In the genomic region with DNA sequence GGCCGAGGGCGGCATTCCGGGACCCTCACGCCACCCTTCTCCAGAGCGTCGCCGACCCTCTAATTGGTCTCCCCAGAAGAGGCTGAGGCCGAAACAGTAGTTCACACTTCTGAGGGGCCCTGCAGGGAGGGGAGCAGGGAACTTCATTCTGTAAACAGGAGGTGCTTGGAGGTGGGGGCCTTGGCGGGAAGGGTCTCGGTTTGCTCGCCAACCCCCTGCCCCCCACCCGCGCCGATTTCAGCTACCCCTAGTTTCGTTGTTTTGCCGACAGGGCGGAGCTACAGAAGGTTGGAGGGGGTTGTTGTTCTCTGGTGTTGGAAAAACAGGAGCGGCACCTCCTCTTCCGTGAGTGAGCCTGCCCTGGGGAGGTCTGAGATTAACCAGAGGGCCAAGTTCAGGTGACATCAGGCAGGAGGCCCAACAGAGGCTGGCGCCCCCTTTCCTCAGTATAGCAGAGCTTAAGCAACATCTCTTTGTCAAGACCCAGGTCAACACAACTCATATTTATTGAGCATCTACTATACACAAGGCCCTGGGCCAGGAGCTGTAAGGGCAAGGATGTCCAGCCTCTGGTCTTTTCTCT, we compare ENCODE assay signal across 1 cellular context.
A peak's percentile ranks its signal among the peaks of the same experiment; 100 is the strongest.
TF ChIP-seq lines count a peak whose summit lies in the region.

No MANE protein-coding gene starts in this region.

TF ChIP-seq in HepG2, 621 proteins besides CTCF, POLR2A, EP300 and RAD21 (continued from another document):
- TF ChIP-seq, protein P1, sequence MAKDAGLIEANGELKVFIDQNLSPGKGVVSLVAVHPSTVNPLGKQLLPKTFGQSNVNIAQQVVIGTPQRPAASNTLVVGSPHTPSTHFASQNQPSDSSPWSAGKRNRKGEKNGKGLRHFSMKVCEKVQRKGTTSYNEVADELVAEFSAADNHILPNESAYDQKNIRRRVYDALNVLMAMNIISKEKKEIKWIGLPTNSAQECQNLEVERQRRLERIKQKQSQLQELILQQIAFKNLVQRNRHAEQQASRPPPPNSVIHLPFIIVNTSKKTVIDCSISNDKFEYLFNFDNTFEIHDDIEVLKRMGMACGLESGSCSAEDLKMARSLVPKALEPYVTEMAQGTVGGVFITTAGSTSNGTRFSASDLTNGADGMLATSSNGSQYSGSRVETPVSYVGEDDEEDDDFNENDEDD (CRISPR knock-in tag; IDR thresholded peaks at IDR 0.05; ENCODE audit: borderline replicate concordance), result no peak
- TF ChIP-seq, protein P2, sequence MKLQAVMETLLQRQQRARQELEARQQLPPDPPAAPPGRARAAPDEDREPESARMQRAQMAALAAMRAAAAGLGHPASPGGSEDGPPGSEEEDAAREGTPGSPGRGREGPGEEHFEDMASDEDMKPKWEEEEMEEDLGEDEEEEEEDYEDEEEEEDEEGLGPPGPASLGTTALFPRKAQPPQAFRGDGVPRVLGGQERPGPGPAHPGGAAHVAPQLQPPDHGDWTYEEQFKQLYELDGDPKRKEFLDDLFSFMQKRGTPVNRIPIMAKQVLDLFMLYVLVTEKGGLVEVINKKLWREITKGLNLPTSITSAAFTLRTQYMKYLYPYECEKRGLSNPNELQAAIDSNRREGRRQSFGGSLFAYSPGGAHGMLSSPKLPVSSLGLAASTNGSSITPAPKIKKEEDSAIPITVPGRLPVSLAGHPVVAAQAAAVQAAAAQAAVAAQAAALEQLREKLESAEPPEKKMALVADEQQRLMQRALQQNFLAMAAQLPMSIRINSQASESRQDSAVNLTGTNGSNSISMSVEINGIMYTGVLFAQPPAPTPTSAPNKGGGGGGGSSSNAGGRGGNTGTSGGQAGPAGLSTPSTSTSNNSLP (IDR thresholded peaks at IDR 0.05; ENCODE audit: low read depth, low read length), result no peak
- TF ChIP-seq CC2D1A (CRISPR knock-in tag; IDR thresholded peaks at IDR 0.05) (no peak), ZNF709 (CRISPR knock-in tag; IDR thresholded peaks at IDR 0.05) (no peak), ZNF383 (CRISPR knock-in tag; IDR thresholded peaks at IDR 0.05; ENCODE audit: borderline replicate concordance) (no peak), IKZF4 (CRISPR knock-in tag; IDR thresholded peaks at IDR 0.05; ENCODE audit: borderline replicate concordance, low read depth, not compliant biosample characterization) (no peak), SPEN (CRISPR knock-in tag; IDR thresholded peaks at IDR 0.05; ENCODE audit: low read depth) (peak; percentile 68; the same call in 1 of the 2 replicates), HOXA7 (CRISPR knock-in tag; IDR thresholded peaks at IDR 0.05) (no peak), BRCA1 (CRISPR knock-in tag; IDR thresholded peaks at IDR 0.05) (peak; percentile 32; the same call in 1 of the 2 replicates), MXD4 (CRISPR knock-in tag; IDR thresholded peaks at IDR 0.05) (0 out of 2 replicates have a peak, but pooled peaks have one; percentile 31), POGZ (CRISPR knock-in tag; IDR thresholded peaks at IDR 0.05) (no peak), YY1 (IDR thresholded peaks at IDR 0.05; ENCODE audit: insufficient read depth, insufficient replicate concordance, low read depth, low read length) (no peak)
- TF ChIP-seq, protein P3, sequence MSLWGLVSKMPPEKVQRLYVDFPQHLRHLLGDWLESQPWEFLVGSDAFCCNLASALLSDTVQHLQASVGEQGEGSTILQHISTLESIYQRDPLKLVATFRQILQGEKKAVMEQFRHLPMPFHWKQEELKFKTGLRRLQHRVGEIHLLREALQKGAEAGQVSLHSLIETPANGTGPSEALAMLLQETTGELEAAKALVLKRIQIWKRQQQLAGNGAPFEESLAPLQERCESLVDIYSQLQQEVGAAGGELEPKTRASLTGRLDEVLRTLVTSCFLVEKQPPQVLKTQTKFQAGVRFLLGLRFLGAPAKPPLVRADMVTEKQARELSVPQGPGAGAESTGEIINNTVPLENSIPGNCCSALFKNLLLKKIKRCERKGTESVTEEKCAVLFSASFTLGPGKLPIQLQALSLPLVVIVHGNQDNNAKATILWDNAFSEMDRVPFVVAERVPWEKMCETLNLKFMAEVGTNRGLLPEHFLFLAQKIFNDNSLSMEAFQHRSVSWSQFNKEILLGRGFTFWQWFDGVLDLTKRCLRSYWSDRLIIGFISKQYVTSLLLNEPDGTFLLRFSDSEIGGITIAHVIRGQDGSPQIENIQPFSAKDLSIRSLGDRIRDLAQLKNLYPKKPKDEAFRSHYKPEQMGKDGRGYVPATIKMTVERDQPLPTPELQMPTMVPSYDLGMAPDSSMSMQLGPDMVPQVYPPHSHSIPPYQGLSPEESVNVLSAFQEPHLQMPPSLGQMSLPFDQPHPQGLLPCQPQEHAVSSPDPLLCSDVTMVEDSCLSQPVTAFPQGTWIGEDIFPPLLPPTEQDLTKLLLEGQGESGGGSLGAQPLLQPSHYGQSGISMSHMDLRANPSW (CRISPR knock-in tag; IDR thresholded peaks at IDR 0.05; ENCODE audit: borderline replicate concordance), result no peak
- TF ChIP-seq, protein P4, sequence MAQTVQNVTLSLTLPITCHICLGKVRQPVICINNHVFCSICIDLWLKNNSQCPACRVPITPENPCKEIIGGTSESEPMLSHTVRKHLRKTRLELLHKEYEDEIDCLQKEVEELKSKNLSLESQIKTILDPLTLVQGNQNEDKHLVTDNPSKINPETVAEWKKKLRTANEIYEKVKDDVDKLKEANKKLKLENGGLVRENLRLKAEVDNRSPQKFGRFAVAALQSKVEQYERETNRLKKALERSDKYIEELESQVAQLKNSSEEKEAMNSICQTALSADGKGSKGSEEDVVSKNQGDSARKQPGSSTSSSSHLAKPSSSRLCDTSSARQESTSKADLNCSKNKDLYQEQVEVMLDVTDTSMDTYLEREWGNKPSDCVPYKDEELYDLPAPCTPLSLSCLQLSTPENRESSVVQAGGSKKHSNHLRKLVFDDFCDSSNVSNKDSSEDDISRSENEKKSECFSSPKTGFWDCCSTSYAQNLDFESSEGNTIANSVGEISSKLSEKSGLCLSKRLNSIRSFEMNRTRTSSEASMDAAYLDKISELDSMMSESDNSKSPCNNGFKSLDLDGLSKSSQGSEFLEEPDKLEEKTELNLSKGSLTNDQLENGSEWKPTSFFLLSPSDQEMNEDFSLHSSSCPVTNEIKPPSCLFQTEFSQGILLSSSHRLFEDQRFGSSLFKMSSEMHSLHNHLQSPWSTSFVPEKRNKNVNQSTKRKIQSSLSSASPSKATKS (CRISPR knock-in tag; IDR thresholded peaks at IDR 0.05), result no peak
- TF ChIP-seq, protein P5, sequence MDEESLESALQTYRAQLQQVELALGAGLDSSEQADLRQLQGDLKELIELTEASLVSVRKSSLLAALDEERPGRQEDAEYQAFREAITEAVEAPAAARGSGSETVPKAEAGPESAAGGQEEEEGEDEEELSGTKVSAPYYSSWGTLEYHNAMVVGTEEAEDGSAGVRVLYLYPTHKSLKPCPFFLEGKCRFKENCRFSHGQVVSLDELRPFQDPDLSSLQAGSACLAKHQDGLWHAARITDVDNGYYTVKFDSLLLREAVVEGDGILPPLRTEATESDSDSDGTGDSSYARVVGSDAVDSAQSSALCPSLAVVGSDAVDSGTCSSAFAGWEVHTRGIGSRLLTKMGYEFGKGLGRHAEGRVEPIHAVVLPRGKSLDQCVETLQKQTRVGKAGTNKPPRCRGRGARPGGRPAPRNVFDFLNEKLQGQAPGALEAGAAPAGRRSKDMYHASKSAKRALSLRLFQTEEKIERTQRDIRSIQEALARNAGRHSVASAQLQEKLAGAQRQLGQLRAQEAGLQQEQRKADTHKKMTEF (CRISPR knock-in tag; IDR thresholded peaks at IDR 0.05), result no peak
- TF ChIP-seq, protein P6, sequence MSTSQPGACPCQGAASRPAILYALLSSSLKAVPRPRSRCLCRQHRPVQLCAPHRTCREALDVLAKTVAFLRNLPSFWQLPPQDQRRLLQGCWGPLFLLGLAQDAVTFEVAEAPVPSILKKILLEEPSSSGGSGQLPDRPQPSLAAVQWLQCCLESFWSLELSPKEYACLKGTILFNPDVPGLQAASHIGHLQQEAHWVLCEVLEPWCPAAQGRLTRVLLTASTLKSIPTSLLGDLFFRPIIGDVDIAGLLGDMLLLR (CRISPR knock-in tag; IDR thresholded peaks at IDR 0.05), result no peak
- TF ChIP-seq, protein P7, sequence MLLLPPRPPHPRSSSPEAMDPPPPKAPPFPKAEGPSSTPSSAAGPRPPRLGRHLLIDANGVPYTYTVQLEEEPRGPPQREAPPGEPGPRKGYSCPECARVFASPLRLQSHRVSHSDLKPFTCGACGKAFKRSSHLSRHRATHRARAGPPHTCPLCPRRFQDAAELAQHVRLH (CRISPR knock-in tag; IDR thresholded peaks at IDR 0.05; ENCODE audit: borderline replicate concordance, low read depth), result peak; percentile 45; the same call in 1 of the 2 replicates
- TF ChIP-seq, protein P8, sequence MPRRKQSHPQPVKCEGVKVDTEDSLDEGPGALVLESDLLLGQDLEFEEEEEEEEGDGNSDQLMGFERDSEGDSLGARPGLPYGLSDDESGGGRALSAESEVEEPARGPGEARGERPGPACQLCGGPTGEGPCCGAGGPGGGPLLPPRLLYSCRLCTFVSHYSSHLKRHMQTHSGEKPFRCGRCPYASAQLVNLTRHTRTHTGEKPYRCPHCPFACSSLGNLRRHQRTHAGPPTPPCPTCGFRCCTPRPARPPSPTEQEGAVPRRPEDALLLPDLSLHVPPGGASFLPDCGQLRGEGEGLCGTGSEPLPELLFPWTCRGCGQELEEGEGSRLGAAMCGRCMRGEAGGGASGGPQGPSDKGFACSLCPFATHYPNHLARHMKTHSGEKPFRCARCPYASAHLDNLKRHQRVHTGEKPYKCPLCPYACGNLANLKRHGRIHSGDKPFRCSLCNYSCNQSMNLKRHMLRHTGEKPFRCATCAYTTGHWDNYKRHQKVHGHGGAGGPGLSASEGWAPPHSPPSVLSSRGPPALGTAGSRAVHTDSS (CRISPR knock-in tag; conservative IDR thresholded peaks at IDR 0.05), result no peak
